In the genomic region with DNA sequence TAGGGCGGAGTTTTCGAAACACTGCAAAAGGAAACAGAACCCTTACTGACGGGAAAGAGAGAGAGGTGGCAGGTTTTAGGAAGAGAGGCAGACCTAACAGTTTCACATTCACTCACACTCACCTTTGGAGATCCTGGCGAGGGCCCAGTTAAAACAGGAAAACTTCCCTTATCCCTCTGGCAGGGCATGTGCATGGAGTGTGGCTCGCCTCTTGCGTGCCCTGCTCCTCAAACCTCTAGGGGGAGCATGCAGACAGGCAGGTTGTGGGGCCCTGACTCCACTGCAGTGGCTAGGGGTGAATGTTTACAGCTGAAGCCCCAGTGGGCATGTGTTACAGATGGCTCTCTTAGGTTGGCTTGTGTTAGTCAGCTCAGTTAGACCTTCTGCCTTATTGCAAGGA, we compare ENCODE assay signal across 15 cellular contexts.
A peak's percentile ranks its signal among the peaks of the same experiment; 100 is the strongest.
DNase-seq lines count a peak whose midpoint lies in the region.
"Had no signal": no experiment of that assay in that cellular context is flagged by ENCODE, and none has a peak within 500 bp of the region (broad histone marks: within the 10 kb centered on the region; RNA-seq: fewer than 3 reads in every experiment).

No MANE protein-coding gene starts in this region.

- DNase-seq in DMS 273 (lab: John Stamatoyannopoulos, UW; ENCODE audit: unreplicated experiment) = peak; percentile 20
- DNase-seq in DMS 273 treated with DMSO at 0.1 percent for 48 hours (lab: John Stamatoyannopoulos, UW) = no peak
- peak; percentile 3 for DNase-seq in HT-29 (ENCODE audit: low spot score)
- DNase-seq in RPMI7951 (ENCODE audit: low read depth) = peak; percentile 50
- peak; percentile 8 for DNase-seq in iPS-NIHi11 (ENCODE audit: low spot score)
- DNase-seq in GM19240 (ENCODE audit: insufficient read length, low spot score) = no peak
- no peak for DNase-seq in SIG-M5 (lab: John Stamatoyannopoulos, UW)
- no peak for DNase-seq in activated T-cell treated with anti-CD3 and anti-CD28 coated beads, Interleukin-2, amount 50 U/mL, for 1 hour
- DNase-seq: DMS153, EL, KG1, NCI-H1417 treated with DMSO at 0.1 percent for 48 hours, NCI-H1930, NCI-H345, T-helper 2 cell had no signal

Comparison
In these comparisons a context has a peak if more than half of its experiments do, and no peak if none do; other contexts are left out.
1. DNase-seq: peak in DMS 273 (single experiment), HT-29 (single experiment), RPMI7951 (single experiment) and iPS-NIHi11 (single experiment); none in DMS 273 treated with DMSO at 0.1 percent for 48 hours (single experiment), GM19240 (single experiment), SIG-M5 (single experiment) and activated T-cell treated with anti-CD3 and anti-CD28 coated beads, Interleukin-2, amount 50 U/mL, for 1 hour (single experiment).